Comparison of ENCODE assay signal across 3 cellular contexts in the genomic region with DNA sequence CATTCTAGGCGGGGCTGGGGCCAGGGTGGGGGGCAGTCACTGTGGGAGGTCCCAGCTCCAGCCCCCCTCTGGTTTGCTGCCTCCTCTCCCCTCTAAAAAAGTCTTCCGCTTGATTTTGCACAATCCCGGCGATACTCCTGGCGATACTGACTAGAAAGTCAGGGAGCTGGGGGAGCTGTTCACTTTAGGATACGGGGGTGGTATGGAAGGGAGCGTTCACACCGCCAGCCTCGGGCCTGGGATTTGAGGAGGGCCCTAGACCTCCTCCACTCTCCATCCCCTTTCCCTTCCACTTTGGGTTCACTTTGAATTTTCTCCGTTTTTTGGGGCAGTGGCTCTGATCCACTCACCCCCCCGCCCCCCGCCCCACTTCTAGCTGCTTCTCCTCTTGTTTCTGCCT.
TF ChIP-seq lines count a peak whose summit lies in the region.

No MANE protein-coding gene starts in this region.

TF ChIP-seq in GM23338, 12 proteins besides CTCF, POLR2A, EP300 and RAD21 (continued from another document and continues in another):
- TF ChIP-seq, protein P1, sequence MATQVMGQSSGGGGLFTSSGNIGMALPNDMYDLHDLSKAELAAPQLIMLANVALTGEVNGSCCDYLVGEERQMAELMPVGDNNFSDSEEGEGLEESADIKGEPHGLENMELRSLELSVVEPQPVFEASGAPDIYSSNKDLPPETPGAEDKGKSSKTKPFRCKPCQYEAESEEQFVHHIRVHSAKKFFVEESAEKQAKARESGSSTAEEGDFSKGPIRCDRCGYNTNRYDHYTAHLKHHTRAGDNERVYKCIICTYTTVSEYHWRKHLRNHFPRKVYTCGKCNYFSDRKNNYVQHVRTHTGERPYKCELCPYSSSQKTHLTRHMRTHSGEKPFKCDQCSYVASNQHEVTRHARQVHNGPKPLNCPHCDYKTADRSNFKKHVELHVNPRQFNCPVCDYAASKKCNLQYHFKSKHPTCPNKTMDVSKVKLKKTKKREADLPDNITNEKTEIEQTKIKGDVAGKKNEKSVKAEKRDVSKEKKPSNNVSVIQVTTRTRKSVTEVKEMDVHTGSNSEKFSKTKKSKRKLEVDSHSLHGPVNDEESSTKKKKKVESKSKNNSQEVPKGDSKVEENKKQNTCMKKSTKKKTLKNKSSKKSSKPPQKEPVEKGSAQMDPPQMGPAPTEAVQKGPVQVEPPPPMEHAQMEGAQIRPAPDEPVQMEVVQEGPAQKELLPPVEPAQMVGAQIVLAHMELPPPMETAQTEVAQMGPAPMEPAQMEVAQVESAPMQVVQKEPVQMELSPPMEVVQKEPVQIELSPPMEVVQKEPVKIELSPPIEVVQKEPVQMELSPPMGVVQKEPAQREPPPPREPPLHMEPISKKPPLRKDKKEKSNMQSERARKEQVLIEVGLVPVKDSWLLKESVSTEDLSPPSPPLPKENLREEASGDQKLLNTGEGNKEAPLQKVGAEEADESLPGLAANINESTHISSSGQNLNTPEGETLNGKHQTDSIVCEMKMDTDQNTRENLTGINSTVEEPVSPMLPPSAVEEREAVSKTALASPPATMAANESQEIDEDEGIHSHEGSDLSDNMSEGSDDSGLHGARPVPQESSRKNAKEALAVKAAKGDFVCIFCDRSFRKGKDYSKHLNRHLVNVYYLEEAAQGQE (IDR thresholded peaks at IDR 0.05; ENCODE audit: unreplicated experiment) = no peak
- TF ChIP-seq NANOG (IDR thresholded peaks at IDR 0.05; ENCODE audit: borderline replicate concordance) (no peak), ZNF114 (CRISPR knock-in tag; IDR thresholded peaks at IDR 0.05) (no peak)

TF ChIP-seq in WTC11, 78 proteins besides CTCF, POLR2A, EP300 and RAD21 (continued from another document):
- TF ChIP-seq, protein P2, sequence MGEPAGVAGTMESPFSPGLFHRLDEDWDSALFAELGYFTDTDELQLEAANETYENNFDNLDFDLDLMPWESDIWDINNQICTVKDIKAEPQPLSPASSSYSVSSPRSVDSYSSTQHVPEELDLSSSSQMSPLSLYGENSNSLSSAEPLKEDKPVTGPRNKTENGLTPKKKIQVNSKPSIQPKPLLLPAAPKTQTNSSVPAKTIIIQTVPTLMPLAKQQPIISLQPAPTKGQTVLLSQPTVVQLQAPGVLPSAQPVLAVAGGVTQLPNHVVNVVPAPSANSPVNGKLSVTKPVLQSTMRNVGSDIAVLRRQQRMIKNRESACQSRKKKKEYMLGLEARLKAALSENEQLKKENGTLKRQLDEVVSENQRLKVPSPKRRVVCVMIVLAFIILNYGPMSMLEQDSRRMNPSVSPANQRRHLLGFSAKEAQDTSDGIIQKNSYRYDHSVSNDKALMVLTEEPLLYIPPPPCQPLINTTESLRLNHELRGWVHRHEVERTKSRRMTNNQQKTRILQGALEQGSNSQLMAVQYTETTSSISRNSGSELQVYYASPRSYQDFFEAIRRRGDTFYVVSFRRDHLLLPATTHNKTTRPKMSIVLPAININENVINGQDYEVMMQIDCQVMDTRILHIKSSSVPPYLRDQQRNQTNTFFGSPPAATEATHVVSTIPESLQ (CRISPR knock-in tag; IDR thresholded peaks at IDR 0.05) = no peak
- TF ChIP-seq, protein P3, sequence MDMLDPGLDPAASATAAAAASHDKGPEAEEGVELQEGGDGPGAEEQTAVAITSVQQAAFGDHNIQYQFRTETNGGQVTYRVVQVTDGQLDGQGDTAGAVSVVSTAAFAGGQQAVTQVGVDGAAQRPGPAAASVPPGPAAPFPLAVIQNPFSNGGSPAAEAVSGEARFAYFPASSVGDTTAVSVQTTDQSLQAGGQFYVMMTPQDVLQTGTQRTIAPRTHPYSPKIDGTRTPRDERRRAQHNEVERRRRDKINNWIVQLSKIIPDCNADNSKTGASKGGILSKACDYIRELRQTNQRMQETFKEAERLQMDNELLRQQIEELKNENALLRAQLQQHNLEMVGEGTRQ (CRISPR knock-in tag; IDR thresholded peaks at IDR 0.05) = no peak
- TF ChIP-seq, protein P4, sequence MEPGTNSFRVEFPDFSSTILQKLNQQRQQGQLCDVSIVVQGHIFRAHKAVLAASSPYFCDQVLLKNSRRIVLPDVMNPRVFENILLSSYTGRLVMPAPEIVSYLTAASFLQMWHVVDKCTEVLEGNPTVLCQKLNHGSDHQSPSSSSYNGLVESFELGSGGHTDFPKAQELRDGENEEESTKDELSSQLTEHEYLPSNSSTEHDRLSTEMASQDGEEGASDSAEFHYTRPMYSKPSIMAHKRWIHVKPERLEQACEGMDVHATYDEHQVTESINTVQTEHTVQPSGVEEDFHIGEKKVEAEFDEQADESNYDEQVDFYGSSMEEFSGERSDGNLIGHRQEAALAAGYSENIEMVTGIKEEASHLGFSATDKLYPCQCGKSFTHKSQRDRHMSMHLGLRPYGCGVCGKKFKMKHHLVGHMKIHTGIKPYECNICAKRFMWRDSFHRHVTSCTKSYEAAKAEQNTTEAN (CRISPR knock-in tag; IDR thresholded peaks at IDR 0.05) = no peak
- TF ChIP-seq ZBTB21 (CRISPR knock-in tag; IDR thresholded peaks at IDR 0.05; ENCODE audit: borderline replicate concordance) = no peak
- TF ChIP-seq NFYB (CRISPR knock-in tag; conservative IDR thresholded peaks at IDR 0.05; ENCODE audit: low read depth) = no peak
- no peak for TF ChIP-seq NFATC4 (CRISPR knock-in tag; IDR thresholded peaks at IDR 0.05)
- no peak for TF ChIP-seq ETV6 (CRISPR knock-in tag; IDR thresholded peaks at IDR 0.05)
- no peak for TF ChIP-seq GRHL2 (CRISPR knock-in tag; IDR thresholded peaks at IDR 0.05; ENCODE audit: insufficient replicate concordance, severe bottlenecking)
- TF ChIP-seq KAT7 (CRISPR knock-in tag; IDR thresholded peaks at IDR 0.05; ENCODE audit: borderline replicate concordance) = no peak
- TF ChIP-seq HMGA2 (CRISPR knock-in tag; IDR thresholded peaks at IDR 0.05) = no peak
- no peak for TF ChIP-seq ZNF423 (CRISPR knock-in tag; IDR thresholded peaks at IDR 0.05)
- TF ChIP-seq, protein P5, sequence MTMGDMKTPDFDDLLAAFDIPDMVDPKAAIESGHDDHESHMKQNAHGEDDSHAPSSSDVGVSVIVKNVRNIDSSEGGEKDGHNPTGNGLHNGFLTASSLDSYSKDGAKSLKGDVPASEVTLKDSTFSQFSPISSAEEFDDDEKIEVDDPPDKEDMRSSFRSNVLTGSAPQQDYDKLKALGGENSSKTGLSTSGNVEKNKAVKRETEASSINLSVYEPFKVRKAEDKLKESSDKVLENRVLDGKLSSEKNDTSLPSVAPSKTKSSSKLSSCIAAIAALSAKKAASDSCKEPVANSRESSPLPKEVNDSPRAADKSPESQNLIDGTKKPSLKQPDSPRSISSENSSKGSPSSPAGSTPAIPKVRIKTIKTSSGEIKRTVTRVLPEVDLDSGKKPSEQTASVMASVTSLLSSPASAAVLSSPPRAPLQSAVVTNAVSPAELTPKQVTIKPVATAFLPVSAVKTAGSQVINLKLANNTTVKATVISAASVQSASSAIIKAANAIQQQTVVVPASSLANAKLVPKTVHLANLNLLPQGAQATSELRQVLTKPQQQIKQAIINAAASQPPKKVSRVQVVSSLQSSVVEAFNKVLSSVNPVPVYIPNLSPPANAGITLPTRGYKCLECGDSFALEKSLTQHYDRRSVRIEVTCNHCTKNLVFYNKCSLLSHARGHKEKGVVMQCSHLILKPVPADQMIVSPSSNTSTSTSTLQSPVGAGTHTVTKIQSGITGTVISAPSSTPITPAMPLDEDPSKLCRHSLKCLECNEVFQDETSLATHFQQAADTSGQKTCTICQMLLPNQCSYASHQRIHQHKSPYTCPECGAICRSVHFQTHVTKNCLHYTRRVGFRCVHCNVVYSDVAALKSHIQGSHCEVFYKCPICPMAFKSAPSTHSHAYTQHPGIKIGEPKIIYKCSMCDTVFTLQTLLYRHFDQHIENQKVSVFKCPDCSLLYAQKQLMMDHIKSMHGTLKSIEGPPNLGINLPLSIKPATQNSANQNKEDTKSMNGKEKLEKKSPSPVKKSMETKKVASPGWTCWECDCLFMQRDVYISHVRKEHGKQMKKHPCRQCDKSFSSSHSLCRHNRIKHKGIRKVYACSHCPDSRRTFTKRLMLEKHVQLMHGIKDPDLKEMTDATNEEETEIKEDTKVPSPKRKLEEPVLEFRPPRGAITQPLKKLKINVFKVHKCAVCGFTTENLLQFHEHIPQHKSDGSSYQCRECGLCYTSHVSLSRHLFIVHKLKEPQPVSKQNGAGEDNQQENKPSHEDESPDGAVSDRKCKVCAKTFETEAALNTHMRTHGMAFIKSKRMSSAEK (CRISPR knock-in tag; IDR thresholded peaks at IDR 0.05; ENCODE audit: borderline replicate concordance) = no peak
- no peak for TF ChIP-seq NR2C2 (CRISPR knock-in tag; IDR thresholded peaks at IDR 0.05)
- no peak for TF ChIP-seq GABPB1 (CRISPR knock-in tag; IDR thresholded peaks at IDR 0.05)

TF ChIP-seq in SK-N-SH, 30 proteins besides CTCF, POLR2A, EP300 and RAD21 (continued from another document):
- TF ChIP-seq, protein P6, sequence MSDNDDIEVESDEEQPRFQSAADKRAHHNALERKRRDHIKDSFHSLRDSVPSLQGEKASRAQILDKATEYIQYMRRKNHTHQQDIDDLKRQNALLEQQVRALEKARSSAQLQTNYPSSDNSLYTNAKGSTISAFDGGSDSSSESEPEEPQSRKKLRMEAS (IDR thresholded peaks at IDR 0.05; ENCODE audit: low read depth) = no peak
- TF ChIP-seq CHD2 (IDR thresholded peaks at IDR 0.05; ENCODE audit: low read length, partially characterized antibody) (no peak), NFIC (IDR thresholded peaks at IDR 0.05; ENCODE audit: borderline replicate concordance) (no peak), FOSL2 (IDR thresholded peaks at IDR 0.05; ENCODE audit: borderline replicate concordance, low read depth) (no peak), RXRA (IDR thresholded peaks at IDR 0.05; ENCODE audit: borderline replicate concordance, low read depth) (no peak), TEAD4 (IDR thresholded peaks at IDR 0.05; ENCODE audit: borderline replicate concordance, insufficient read depth) (no peak), MEF2A (IDR thresholded peaks at IDR 0.05; ENCODE audit: borderline replicate concordance, low read depth) (no peak), MXI1 (IDR thresholded peaks at IDR 0.05; ENCODE audit: low read depth, low read length) (no peak), JUND (IDR thresholded peaks at IDR 0.05) (no peak), FOXM1 (IDR thresholded peaks at IDR 0.05; ENCODE audit: low read depth) (no peak), EZH2phosphoT487 (IDR thresholded peaks at IDR 0.05; ENCODE audit: borderline replicate concordance, low read depth) (no peak), FOXJ3 (CRISPR knock-in tag; IDR thresholded peaks at IDR 0.05) (no peak)
- TF ChIP-seq, protein P1 (IDR thresholded peaks at IDR 0.05; ENCODE audit: low read depth, low read length) = no peak
- TF ChIP-seq, protein P3 (IDR thresholded peaks at IDR 0.05; ENCODE audit: borderline replicate concordance, low read depth, low read length) = no peak
